In the genomic region with DNA sequence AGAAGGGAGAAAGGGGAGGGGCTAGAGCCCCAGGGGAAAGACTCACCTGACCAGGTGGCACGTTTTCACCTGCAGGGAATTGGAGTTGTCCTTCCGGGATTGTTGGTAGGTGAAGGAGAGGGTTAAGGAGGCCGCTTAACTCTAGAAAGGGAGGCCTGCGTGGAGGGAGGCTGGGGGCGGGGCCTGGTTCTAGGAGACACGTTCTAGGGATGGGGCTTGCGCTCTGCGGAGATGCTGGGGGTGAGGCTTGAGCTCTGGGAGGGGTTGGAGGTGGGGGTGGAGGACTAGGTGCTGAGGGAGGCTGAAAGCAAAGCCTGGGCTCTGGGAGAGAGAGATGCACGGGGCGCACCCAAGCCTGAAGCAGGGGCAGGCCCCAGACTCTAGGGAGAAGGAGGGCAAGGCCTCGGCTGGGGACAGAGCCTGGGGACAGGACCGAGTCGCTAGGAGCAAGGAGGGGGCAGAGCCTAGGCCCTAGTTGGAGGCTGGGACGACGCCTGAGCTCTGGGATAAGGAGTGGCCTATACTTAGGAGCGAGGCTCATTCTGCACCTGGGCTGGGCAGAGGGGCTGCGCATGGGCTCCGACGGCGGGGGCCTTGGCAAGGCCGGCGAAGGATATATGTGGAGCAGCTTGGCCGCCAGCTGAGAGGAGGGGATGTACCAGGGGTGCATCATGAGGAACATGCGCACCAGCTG, we compare ENCODE assay signal across 10 cellular contexts. TPM values are rescaled to one million over a fixed set of nuclear protein-coding genes. Genes with fewer than 3 reads are reported as not detected.
DNase-seq lines count a peak whose midpoint lies in the region; ATAC-seq lines count a peak whose summit lies in the region.
"Had no signal": no experiment of that assay in that cellular context is flagged by ENCODE, and none has a peak within 500 bp of the region (broad histone marks: within the 10 kb centered on the region; RNA-seq: fewer than 3 reads in every experiment).

No MANE protein-coding gene starts in this region.

- ATAC-seq in left ventricle myocardium superior (no peak), left cardiac atrium (no peak), GM19035 (IDR thresholded peaks at IDR 0.05; ENCODE audit: unreplicated experiment) (no peak)

- no peak overlapping the region for H3K27ac ChIP-seq in caudate nucleus (ENCODE audit: low read depth, low read length)

- H3K4me3 ChIP-seq in mononuclear cell (ENCODE audit: low read length), result peak overlapping the region; percentile 91

- no peaks in the 10 kb centered on the region for H3K9me3 ChIP-seq in mononuclear cell (ENCODE audit: low read depth, low read length)
- H3K9me3 ChIP-seq: SK-N-SH had no signal

- H3K4me1 ChIP-seq in mononuclear cell (ENCODE audit: insufficient read depth, low read length), result peaks cover 41% of the 10 kb centered on the region

- in situ Hi-C loops in G401 (cut with HindIII; ENCODE audit: low sequenced_read_pairs), result no loop called here

- intact Hi-C loops in left ventricle myocardium superior (cut with micrococcal nuclease) (no loop called here), left cardiac atrium (cut with DNase I) (no loop called here)

- no peaks in the 10 kb centered on the region for H3K27me3 ChIP-seq in mononuclear cell (ENCODE audit: insufficient read depth, low read length)

- DNase-seq in left ventricle myocardium superior (peak; percentile 40), left cardiac atrium (no peak), caudate nucleus (lab: John Stamatoyannopoulos, UW) (peak in 34 of 61 donors; percentile 14 to 82 (median 42)), NCI-H345 (lab: John Stamatoyannopoulos, UW) (no peak), G401 (ENCODE audit: low spot score) (no peak), NOMO-1 (lab: John Stamatoyannopoulos, UW; ENCODE audit: unreplicated experiment in 2 of 2) (no peak)
- DNase-seq: NCI-H187 treated with DMSO at 0.1 percent for 48 hours, SK-N-SH had no signal

RNA-seq across cellular contexts. Expression of a gene that starts 2.4 kb away (rescaled TPM):
- total RNA-seq in left ventricle myocardium superior (44.5 TPM), left cardiac atrium (10 to 100 TPM; 25.3 to 37.1 TPM), mononuclear cell (126 TPM)
- total RNA-seq in G401 (2014; rRNA removed; shearing (Covaris generic)), result 0.62 and 1.9 TPM in 2 replicates

RNA-seq across cellular contexts. Expression of a gene that starts 18.2 kb away (rescaled TPM):
- total RNA-seq in left ventricle myocardium superior, result 175 TPM
- total RNA-seq in left cardiac atrium, result 10 to 100 TPM; 31.3 to 48.6 TPM
- total RNA-seq in mononuclear cell, result 4.8 TPM
- total RNA-seq in G401 (2014; rRNA removed; shearing (Covaris generic)), result 8.6 and 11.6 TPM in 2 replicates

RNA-seq across cellular contexts. Expression of a gene that starts 18.5 kb away (rescaled TPM):
- total RNA-seq in left ventricle myocardium superior, result 0.97 TPM
- 1 to 10 TPM; 3.9 to 4.0 TPM for total RNA-seq in left cardiac atrium
- total RNA-seq in mononuclear cell, result 0.73 TPM
- total RNA-seq in G401 (2014; rRNA removed; shearing (Covaris generic)), result 16.7 and 24.1 TPM in 2 replicates

RNA-seq across cellular contexts. Expression of a gene that starts 36.8 kb away (rescaled TPM):
- total RNA-seq in left ventricle myocardium superior, result 191 TPM
- 100 to 1,000 TPM; 154 to 208 TPM for total RNA-seq in left cardiac atrium
- 773 TPM for total RNA-seq in mononuclear cell
- total RNA-seq in G401 (2014; rRNA removed; shearing (Covaris generic)), result 114 and 170 TPM in 2 replicates

Comparison
In these comparisons a context has a peak if more than half of its experiments do, and no peak if none do; other contexts are left out.
1. DNase-seq: peak in left ventricle myocardium superior (single experiment) and caudate nucleus (34 of 61); none in left cardiac atrium (single experiment), NCI-H345 (single experiment), G401 (single experiment) and NOMO-1 (0 of 2).